Comparison of ENCODE assay signal across 16 cellular contexts in the genomic region with DNA sequence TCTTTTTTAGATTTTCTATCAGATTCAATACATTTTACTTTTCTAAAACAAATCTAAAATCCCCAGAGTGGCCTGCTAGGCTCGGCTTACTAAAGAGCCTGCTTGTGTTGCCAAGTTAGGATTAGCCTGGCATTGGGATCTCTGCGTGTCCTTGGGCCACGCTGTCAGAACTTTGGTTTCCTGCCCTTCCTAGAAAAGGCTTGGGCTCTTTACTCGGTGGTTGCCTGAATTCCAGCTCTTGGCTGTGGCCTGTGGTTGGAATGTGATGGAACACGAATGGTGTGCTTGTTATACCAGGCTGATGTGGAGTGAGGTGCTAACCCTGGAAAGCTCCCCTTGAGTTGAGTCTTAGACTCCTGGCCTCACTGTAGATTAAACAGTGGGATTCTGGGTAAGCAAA. TPM values are rescaled to one million over a fixed set of nuclear protein-coding genes. Genes with fewer than 3 reads are reported as not detected.
DNase-seq lines count a peak whose midpoint lies in the region; ATAC-seq and TF ChIP-seq lines count a peak whose summit lies in the region.
"Had no signal": no experiment of that assay in that cellular context is flagged by ENCODE, and none has a peak within 500 bp of the region (broad histone marks: within the 10 kb centered on the region; RNA-seq: fewer than 3 reads in every experiment).

No MANE protein-coding gene starts in this region.

- H2AFZ ChIP-seq in GM23248, result peak overlapping the region; percentile 75

- no peaks in the 10 kb centered on the region for H3K9me2 ChIP-seq in GM23248 (ENCODE audit: insufficient read depth)

- H3K27ac ChIP-seq in GM23248 (peak overlapping the region; percentile 89), right cardiac atrium (ENCODE audit: low read length) (peak overlapping the region; percentile 23), stomach (peak overlapping the region in 4 of 5 donors; percentile 27 to 62 (median 44))
- H3K27ac ChIP-seq: breast epithelium, C4-2B had no signal

- H3F3A ChIP-seq in GM23248 (ENCODE audit: insufficient read depth), result peaks cover 53% of the 10 kb centered on the region

- H3K9me3 ChIP-seq in GM23248 (ENCODE audit: low read depth) (no peaks in the 10 kb centered on the region), adipocyte (ENCODE audit: control insufficient read depth, low read length) (no peaks in the 10 kb centered on the region), right cardiac atrium (ENCODE audit: control insufficient read depth, low read length) (no peaks in the 10 kb centered on the region), stomach (no peaks in the 10 kb centered on the region)
- H3K9me3 ChIP-seq: breast epithelium had no signal

- H3K4me2 ChIP-seq in GM23248 (ENCODE audit: unreplicated experiment), result peak overlapping the region; percentile 71

- DNase-seq in GM23248 (peak; percentile 57), adipocyte (ENCODE audit: low read depth) (peak; percentile 53), right cardiac atrium (no peak), stomach (no peak), NCI-H146 (lab: John Stamatoyannopoulos, UW) (no peak), germinal center (ENCODE audit: low spot score) (no peak)
- DNase-seq: activated CD4-positive, alpha-beta T cell treated with anti-CD3 and anti-CD28 coated beads for 1 hour; activated CD8-positive, alpha-beta memory T cell treated with anti-CD3 and anti-CD28 coated beads, Interleukin-2, amount 50 U/mL, for 48 hours; activated naive CD4-positive, alpha-beta T cell treated with Interleukin-2 at 50 U/mL for 16 hours; MV-4-11; NCI-H2029 treated with DMSO at 0.1 percent for 48 hours; NCI-H510A treated with DMSO at 0.1 percent for 48 hours; T1000 had no signal

- no peak for TF ChIP-seq POLR2A in stomach (IDR thresholded peaks at IDR 0.05)

- WGBS in GM23248 (ENCODE audit: low coverage in 1 of 2, low lambda C conversion rate in 2 of 2, missing lambda C conversion rate in 2 of 2), 2 experiments, result 23 to 26% methylated on average over 5 of the region's 5 CpGs
- 46% methylated on average over 5 of the region's 5 CpGs for WGBS in right cardiac atrium
- WGBS in stomach, 5 donors, result 48 to 67% (median 65%) methylated on average over 5 of the region's 5 CpGs

- in situ Hi-C loops in GM23248 (cut with MboI), result no loop called here

- TF ChIP-seq CTCF in stomach (IDR thresholded peaks at IDR 0.05), result no peak

- H3K9ac ChIP-seq in GM23248, result peak overlapping the region; percentile 69
- H3K9ac ChIP-seq in adipocyte (ENCODE audit: low read length), result no peak overlapping the region

- H3K4me1 ChIP-seq in GM23248 (ENCODE audit: insufficient read depth) (peaks cover 52% of the 10 kb centered on the region), adipocyte (ENCODE audit: control insufficient read depth, insufficient read depth, low read length) (peaks cover 35% of the 10 kb centered on the region), right cardiac atrium (ENCODE audit: control insufficient read depth, insufficient read depth, low read length) (no peaks in the 10 kb centered on the region), stomach (peaks cover 0 to 43% (median 20%) of the 10 kb centered on the region in 4 donors)
- H3K4me1 ChIP-seq: breast epithelium had no signal

- ATAC-seq in right cardiac atrium (peak in 1 of 2 donors; percentile 19), HG02763 (IDR thresholded peaks at IDR 0.05; ENCODE audit: unreplicated experiment) (no peak)

- intact Hi-C loops in right cardiac atrium (cut with DNase I) (loop anchor here in 1 of 4 donors (10.0 kb wide), 1 partner anchor 114 kb away; no protein-coding TSS in a partner anchor), stomach (cut with DNase I; ENCODE audit: low total_unique reads) (no loop called here)

- H3K4me3 ChIP-seq in GM23248, result peak overlapping the region; percentile 27; the same call in 1 of the 2 replicates
- peak overlapping the region; percentile 9 for H3K4me3 ChIP-seq in adipocyte (ENCODE audit: low read length)
- no peak overlapping the region for H3K4me3 ChIP-seq in right cardiac atrium (ENCODE audit: low read length)
- H3K4me3 ChIP-seq in stomach, result no peak overlapping the region
- H3K4me3 ChIP-seq: breast epithelium had no signal

- H3K36me3 ChIP-seq in GM23248 (ENCODE audit: low read depth) (no peaks in the 10 kb centered on the region), adipocyte (ENCODE audit: control insufficient read depth, insufficient read depth, low read length, severe bottlenecking) (no peaks in the 10 kb centered on the region), stomach (peaks cover 0 to 30% (median 24%) of the 10 kb centered on the region in 4 donors)
- H3K36me3 ChIP-seq: breast epithelium had no signal

- no peaks in the 10 kb centered on the region for H4K20me1 ChIP-seq in GM23248 (ENCODE audit: insufficient read depth)

- peaks cover 7% of the 10 kb centered on the region for H3K79me2 ChIP-seq in GM23248 (ENCODE audit: insufficient read depth)

- TF ChIP-seq EP300 in stomach (IDR thresholded peaks at IDR 0.05), result no peak

- H3K27me3 ChIP-seq in GM23248 (replicated peaks; ENCODE audit: insufficient read depth) (no peaks in the 10 kb centered on the region), adipocyte (replicated peaks; ENCODE audit: control insufficient read depth, insufficient read depth, low read length) (no peaks in the 10 kb centered on the region), right cardiac atrium (ENCODE audit: control insufficient read depth, insufficient read depth) (no peaks in the 10 kb centered on the region), stomach (no peaks in the 10 kb centered on the region)
- H3K27me3 ChIP-seq: breast epithelium had no signal

RNA-seq across cellular contexts. Expression of a gene that starts 8.5 kb away (rescaled TPM):
- total RNA-seq in GM23248 (2014; rRNA removed; shearing (Covaris generic)), result 4.6 and 7.6 TPM in 2 replicates
- polyA plus RNA-seq in GM23248 (2016; fragmentation: Nextera tagmentation; extraction: Ambion mirVana), result 2.4 and 4.1 TPM in 2 replicates
- total RNA-seq in right cardiac atrium, result 10 to 100 TPM in 2 of 4 donors, 1 to 10 TPM in 2; 8.8 to 10.6 (median 9.6) TPM
- 8.7 TPM for polyA plus RNA-seq in right cardiac atrium
- total RNA-seq in stomach, result 100 to 1,000 TPM in 1 of 5 donors, 10 to 100 TPM in 4; 46.7 to 156 (median 71.6) TPM
- polyA plus RNA-seq in stomach, result 10 to 100 TPM in 2 of 3 donors, 1 to 10 TPM in 1; 3.6 to 24.4 (median 13.8) TPM

Comparison
In these comparisons a context has a peak if more than half of its experiments do, and no peak if none do; other contexts are left out.
1. DNase-seq: peak in GM23248 (single experiment) and adipocyte (single experiment); none in right cardiac atrium (0 of 3), stomach (single experiment), NCI-H146 (single experiment) and germinal center (single experiment).
2. H3K27ac ChIP-seq: peak in every context shown above with its lines; median percentile 89 in GM23248; 44 in stomach; 23 in right cardiac atrium.
3. H3K4me3 ChIP-seq: peak in GM23248 (single experiment) and adipocyte (single experiment); none in right cardiac atrium (single experiment) and stomach (0 of 4).